28 cellular contexts compared by ENCODE assay signal in the genomic region with DNA sequence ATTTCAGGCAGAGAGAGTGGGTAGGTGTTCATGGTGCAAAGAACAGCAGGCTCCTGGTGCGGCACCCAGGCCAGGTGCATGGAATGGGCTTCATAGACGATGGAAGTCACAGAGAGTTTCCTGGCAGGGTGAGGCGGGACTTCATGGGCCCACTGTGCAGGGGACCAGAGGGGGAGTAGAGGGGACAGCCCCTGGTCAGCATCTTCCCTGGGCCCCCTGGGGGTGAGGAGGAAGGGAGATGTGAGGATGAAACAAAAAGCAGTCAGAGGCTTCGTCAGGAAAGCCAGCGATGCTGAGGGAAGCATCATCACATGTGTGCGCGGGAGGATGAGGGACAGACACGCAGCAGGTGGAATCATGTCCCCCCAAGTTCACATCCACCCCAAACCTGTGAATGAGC.
"Had no signal": no experiment of that assay in that cellular context is flagged by ENCODE, and none has a peak within 500 bp of the region (broad histone marks: within the 10 kb centered on the region; RNA-seq: fewer than 3 reads in every experiment).

No MANE protein-coding gene starts in this region.

- H3K9me3 ChIP-seq: suprapubic skin, testis, thoracic aorta, thyroid gland, transverse colon, upper lobe of right lung, uterus, vagina had no signal

- H3K4me3 ChIP-seq: stomach, suprapubic skin, testis, thoracic aorta, thyroid gland, tibial artery, tibial nerve, transverse colon, upper lobe of right lung, uterus, vagina had no signal

- FAIRE-seq: urothelium cell line had no signal

- H3K4me1 ChIP-seq: testis, uterus had no signal

- H3K27me3 ChIP-seq: testis, thyroid gland, tibial artery, uterus, vagina had no signal

- H3K27ac ChIP-seq: stomach, suprapubic skin, testis, thoracic aorta, thyroid gland, tibial artery, tibial nerve, transverse colon, upper lobe of right lung, uterus, vagina had no signal

- DNase-seq: stimulated activated CD4-positive, alpha-beta T cell treated with anti-CD3 and anti-CD28 coated beads, Interleukin-2, amount 100 ng/mL, for 48 hours; stimulated activated CD4-positive, alpha-beta T cell treated with anti-CD3 and anti-CD28 coated beads, Interleukin-4, amount 100 ng/mL, for 1 hour; stimulated activated CD4-positive, alpha-beta T cell treated with anti-CD3 and anti-CD28 coated beads, Interleukin-4, amount 100 ng/mL, for 24 hours; stimulated activated CD4-positive, alpha-beta T cell treated with anti-CD3 and anti-CD28 coated beads, Interleukin-4, amount 100 ng/mL, for 4 hours; stimulated activated CD8-positive, alpha-beta memory T cell treated with anti-CD3 and anti-CD28 coated beads, Interleukin-4, amount 100 ng/mL, for 48 hours; stimulated activated naive B cell treated with anti-CD40 and anti-IgM and Interleukin-4, amounts not matched to agents 10 μg/mL and 1 μg/mL and 100 μg/mL, for 72 hours; stimulated activated naive CD4-positive, alpha-beta T cell; stimulated activated naive CD4-positive, alpha-beta T cell treated with Interleukin-2 at 50 U/mL for 16 hours; stimulated activated naive CD8-positive, alpha-beta T cell treated with anti-CD3 and anti-CD28 coated beads, Interleukin-15, amount 100 ng/mL, for 72 hours; stimulated activated naive CD8-positive, alpha-beta T cell treated with anti-CD3 and anti-CD28 coated beads, Interleukin-15, Interleukin-2, amounts not matched to agents 100 U/mL and 50 U/mL, for 24 hours; stomach; substantia nigra; testis; thyroid gland; transverse colon; trophoblast cell; upper lobe of right lung had no signal

- H3K36me3 ChIP-seq: stomach, suprapubic skin, thoracic aorta, thyroid gland, tibial artery, tibial nerve, transverse colon, upper lobe of right lung, uterus, vagina had no signal

- H3K4me3 Mint-ChIP-seq: stimulated activated effector memory CD8-positive, alpha-beta T cell treated with anti-CD3 and anti-CD28 coated beads, Interleukin-12 subunit alpha, Interleukin-12 subunit beta, amount 100 ng/mL, for 72 hours; stimulated activated memory B cell treated with anti-CD40 and anti-IgM and Interleukin-4, amounts not matched to agents 10 μg/mL and 1 μg/mL and 100 μg/mL, for 72 hours; stimulated activated naive B cell treated with anti-CD40 and anti-IgM and Interleukin-4, amounts not matched to agents 10 μg/mL and 1 μg/mL and 100 μg/mL, for 72 hours; stimulated activated naive CD8-positive, alpha-beta T cell treated with anti-CD3 and anti-CD28 coated beads, Interleukin-15, amount 100 ng/mL, for 72 hours; stimulated activated naive CD8-positive, alpha-beta T cell treated with anti-CD3 and anti-CD28 coated beads, Interleukin-15, Interleukin-2, amounts not matched to agents 100 ng/mL and 50 ng/mL, for 24 hours; type B pancreatic cell had no signal

- ATAC-seq: stimulated activated effector memory CD8-positive, alpha-beta T cell treated with anti-CD3 and anti-CD28 coated beads, Interleukin-12 subunit alpha, Interleukin-12 subunit beta, amount 100 ng/mL, for 72 hours; stimulated activated memory B cell treated with anti-CD40 and anti-IgM and Interleukin-4, amounts not matched to agents 10 μg/mL and 1 μg/mL and 100 μg/mL, for 72 hours; stimulated activated naive B cell treated with anti-CD40 and anti-IgM and Interleukin-4, amounts not matched to agents 10 μg/mL and 1 μg/mL and 100 μg/mL, for 72 hours; stimulated activated naive CD8-positive, alpha-beta T cell treated with anti-CD3 and anti-CD28 coated beads, Interleukin-15, amount 100 ng/mL, for 72 hours; stimulated activated naive CD8-positive, alpha-beta T cell treated with anti-CD3 and anti-CD28 coated beads, Interleukin-15, Interleukin-2, amounts not matched to agents 100 U/mL and 50 U/mL, for 24 hours; upper lobe of right lung had no signal

- H3K27ac Mint-ChIP-seq: stimulated activated effector memory CD8-positive, alpha-beta T cell treated with anti-CD3 and anti-CD28 coated beads, Interleukin-12 subunit alpha, Interleukin-12 subunit beta, amount 100 ng/mL, for 72 hours; stimulated activated memory B cell treated with anti-CD40 and anti-IgM and Interleukin-4, amounts not matched to agents 10 μg/mL and 1 μg/mL and 100 μg/mL, for 72 hours; stimulated activated naive B cell treated with anti-CD40 and anti-IgM and Interleukin-4, amounts not matched to agents 10 μg/mL and 1 μg/mL and 100 μg/mL, for 72 hours; stimulated activated naive CD8-positive, alpha-beta T cell treated with anti-CD3 and anti-CD28 coated beads, Interleukin-15, amount 100 ng/mL, for 72 hours; stimulated activated naive CD8-positive, alpha-beta T cell treated with anti-CD3 and anti-CD28 coated beads, Interleukin-15, Interleukin-2, amounts not matched to agents 100 ng/mL and 50 ng/mL, for 24 hours; type B pancreatic cell had no signal

- H3K36me3 Mint-ChIP-seq: stimulated activated effector memory CD8-positive, alpha-beta T cell treated with anti-CD3 and anti-CD28 coated beads, Interleukin-12 subunit alpha, Interleukin-12 subunit beta, amount 100 ng/mL, for 72 hours; stimulated activated memory B cell treated with anti-CD40 and anti-IgM and Interleukin-4, amounts not matched to agents 10 μg/mL and 1 μg/mL and 100 μg/mL, for 72 hours; type B pancreatic cell had no signal

- H3K9me3 Mint-ChIP-seq: stimulated activated effector memory CD8-positive, alpha-beta T cell treated with anti-CD3 and anti-CD28 coated beads, Interleukin-12 subunit alpha, Interleukin-12 subunit beta, amount 100 ng/mL, for 72 hours; stimulated activated naive CD8-positive, alpha-beta T cell treated with anti-CD3 and anti-CD28 coated beads, Interleukin-15, Interleukin-2, amounts not matched to agents 100 ng/mL and 50 ng/mL, for 24 hours had no signal
